ENCODE assay signal across 8 cellular contexts in the genomic region with DNA sequence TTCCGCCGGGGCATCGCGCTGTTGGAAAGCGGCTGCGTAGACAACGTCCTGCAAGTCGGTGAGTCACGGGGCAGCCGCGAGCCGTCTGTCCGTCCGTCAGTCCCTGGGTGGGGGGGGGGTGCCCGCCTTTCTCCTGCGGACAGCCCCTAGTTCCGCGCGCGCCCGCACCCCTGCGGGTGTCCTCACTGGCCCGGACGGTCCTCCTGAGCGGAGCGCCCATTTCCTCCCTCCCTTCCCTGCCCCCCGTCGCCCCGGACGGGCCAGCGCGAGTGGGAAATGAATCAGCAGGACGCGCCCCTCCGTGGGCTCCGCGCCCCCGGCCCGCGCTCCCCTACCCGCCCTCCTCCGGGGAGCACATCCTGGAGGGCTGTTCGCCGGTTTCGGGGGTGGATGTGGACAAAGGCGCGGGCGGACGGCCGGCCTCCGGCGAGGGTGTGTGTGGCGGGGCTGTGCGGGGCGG.
A peak's percentile ranks its signal among the peaks of the same experiment; 100 is the strongest.
DNase-seq lines count a peak whose midpoint lies in the region; ATAC-seq lines count a peak whose summit lies in the region.

No MANE protein-coding gene starts in this region.

- DNase-seq in EL = peak; percentile 73
- DNase-seq in NCI-H69 (lab: John Stamatoyannopoulos, UW) = peak; percentile 75
- peak; percentile 23 for DNase-seq in activated gamma-delta T cell treated with Interleukin-2 at 50 U/mL for 16 hours
- DNase-seq in glomerular visceral epithelial cell (ENCODE audit: extremely low spot score) = peak; percentile 74
- peak in 31 of 56 donors; percentile 16 to 64 (median 42) for DNase-seq in nucleus accumbens (lab: John Stamatoyannopoulos, UW)
- no peak for DNase-seq in SW 1271 (lab: John Stamatoyannopoulos, UW)

- ATAC-seq in HG03108 (IDR thresholded peaks at IDR 0.05; ENCODE audit: unreplicated experiment) (no peak), HG02759 (IDR thresholded peaks at IDR 0.05; ENCODE audit: unreplicated experiment) (no peak)

Comparison
In these comparisons a context has a peak if more than half of its experiments do, and no peak if none do; other contexts are left out.
1. DNase-seq: peak in EL (single experiment), NCI-H69 (single experiment), activated gamma-delta T cell treated with Interleukin-2 at 50 U/mL for 16 hours (single experiment), glomerular visceral epithelial cell (single experiment) and nucleus accumbens (31 of 56); none in SW 1271 (0 of 2).